18 cellular contexts compared by ENCODE assay signal in genomic region chr5:178333821-178334481, GRCh38.
DNase-seq lines count a peak whose midpoint lies in the region; ATAC-seq and TF ChIP-seq lines count a peak whose summit lies in the region.
"Had no signal": no experiment of that assay in that cellular context is flagged by ENCODE, and none has a peak within 500 bp of the region (broad histone marks: within the 10 kb centered on the region; RNA-seq: fewer than 3 reads in every experiment).

No MANE protein-coding gene starts in this region.

- TF ChIP-seq CTCF in chondrocyte (IDR thresholded peaks at IDR 0.05), result no peak
- TF ChIP-seq CTCF in neutrophil (IDR thresholded peaks at IDR 0.05), result no peak

- peak overlapping the region; percentile 79 for H3K27ac ChIP-seq in neutrophil
- H3K27ac ChIP-seq: BLaER1, Peyer's patch had no signal

- peaks cover 37 to 43% of the 10 kb centered on the region in 2 experiments for H3K4me1 ChIP-seq in neutrophil (ENCODE audit: control insufficient read depth in 1 of 2, insufficient read depth in 1 of 2, low read depth in 1 of 2, low read length in 1 of 2)

- H3K4me1 Mint-ChIP-seq in chondrocyte (ENCODE audit: low read depth), result peaks cover 12% of the 10 kb centered on the region

- H3K9me3 Mint-ChIP-seq in chondrocyte (ENCODE audit: low read depth), result no peaks in the 10 kb centered on the region

- H3K27me3 Mint-ChIP-seq in chondrocyte (ENCODE audit: low read depth), result peaks cover 9% of the 10 kb centered on the region

- H3K27ac Mint-ChIP-seq in chondrocyte (ENCODE audit: unreplicated experiment), result no peak overlapping the region
- H3K27ac Mint-ChIP-seq: HFFc6 had no signal

- H3K27me3 ChIP-seq in neutrophil, result no peaks in the 10 kb centered on the region
- H3K27me3 ChIP-seq: BLaER1, Peyer's patch had no signal

- no peaks in the 10 kb centered on the region for H3K36me3 Mint-ChIP-seq in chondrocyte (ENCODE audit: low read depth)

- no peak overlapping the region for H3K4me3 Mint-ChIP-seq in chondrocyte (ENCODE audit: unreplicated experiment)
- H3K4me3 Mint-ChIP-seq: HFFc6 had no signal

- H3K4me3 ChIP-seq in neutrophil (ENCODE audit: low read depth in 1 of 2, low read length in 1 of 2), result no peak overlapping the region
- H3K4me3 ChIP-seq: BLaER1, Peyer's patch had no signal

- no peak for ATAC-seq in GM21515 (IDR thresholded peaks at IDR 0.05; ENCODE audit: unreplicated experiment)

- H3K9me3 ChIP-seq in neutrophil, result no peaks in the 10 kb centered on the region
- H3K9me3 ChIP-seq: BLaER1, Peyer's patch had no signal

- no peaks in the 10 kb centered on the region for H3K36me3 ChIP-seq in neutrophil
- H3K36me3 ChIP-seq: BLaER1, Peyer's patch had no signal

- DNase-seq in activated CD8-positive, alpha-beta memory T cell treated with anti-CD3 and anti-CD28 coated beads, Interleukin-2, amount 50 U/mL, for 4 hours, result peak; percentile 6
- DNase-seq in activated CD8-positive, alpha-beta memory T cell treated with anti-CD3 and anti-CD28 coated beads, Interleukin-2, amount 50 U/mL, for 48 hours, result no peak
- peak; percentile 12 for DNase-seq in CD1c-positive myeloid dendritic cell (ENCODE audit: extremely low spot score)
- DNase-seq in chondrocyte (ENCODE audit: low spot score), result peak; percentile 81
- no peak for DNase-seq in H4 (ENCODE audit: low spot score)
- DNase-seq in SKM-1 treated with dmso at 0.1 percent for 144 hours (lab: John Stamatoyannopoulos, UW; ENCODE audit: unreplicated experiment), result no peak
- DNase-seq: 8988T, DMS 273 treated with DMSO at 0.1 percent for 48 hours, GOT3, HFFc6, KBM-7, NCI-H1105, NCI-H187, NCI-H69 had no signal

Comparison
In these comparisons a context has a peak if more than half of its experiments do, and no peak if none do; other contexts are left out.
1. DNase-seq: peak in activated CD8-positive, alpha-beta memory T cell treated with anti-CD3 and anti-CD28 coated beads, Interleukin-2, amount 50 U/mL, for 4 hours (single experiment), CD1c-positive myeloid dendritic cell (single experiment) and chondrocyte (single experiment); none in activated CD8-positive, alpha-beta memory T cell treated with anti-CD3 and anti-CD28 coated beads, Interleukin-2, amount 50 U/mL, for 48 hours (single experiment), H4 (single experiment) and SKM-1 treated with dmso at 0.1 percent for 144 hours (single experiment).